14 cellular contexts compared by ENCODE assay signal in genomic region chr16:11102523-11102898, GRCh38.
DNase-seq lines count a peak whose midpoint lies in the region; ATAC-seq and TF ChIP-seq lines count a peak whose summit lies in the region.
"Had no signal": no experiment of that assay in that cellular context is flagged by ENCODE, and none has a peak within 500 bp of the region (broad histone marks: within the 10 kb centered on the region; RNA-seq: fewer than 3 reads in every experiment).

No MANE protein-coding gene starts in this region.

- H3K9ac ChIP-seq in fibroblast of lung (ENCODE audit: insufficient read depth, low read length) = no peak overlapping the region

- H2AFZ ChIP-seq in fibroblast of lung (ENCODE audit: low read length) = no peak overlapping the region

- peaks cover 44% of the 10 kb centered on the region for H3K36me3 Mint-ChIP-seq in activated T-cell treated with anti-CD3 and anti-CD28 coated beads, Interleukin-2, amount 50 U/mL, for 24 hours (ENCODE audit: low read depth)
- peaks cover 10% of the 10 kb centered on the region for H3K36me3 Mint-ChIP-seq in activated T-cell treated with anti-CD3 and anti-CD28 coated beads, Interleukin-2, amount 50 U/mL, for 4 hours (ENCODE audit: insufficient read depth)
- H3K36me3 Mint-ChIP-seq in activated B cell treated with CpG ODN at 0.5 μM for 24 hours (ENCODE audit: low read depth) = peaks cover 27% of the 10 kb centered on the region
- no peaks in the 10 kb centered on the region for H3K36me3 Mint-ChIP-seq in stimulated activated effector memory CD8-positive, alpha-beta T cell treated with anti-CD3 and anti-CD28 coated beads, Interleukin-12 subunit alpha, Interleukin-12 subunit beta, amount 100 ng/mL, for 72 hours

- no peaks in the 10 kb centered on the region for H3K9me3 ChIP-seq in fibroblast of lung (ENCODE audit: control insufficient read depth, insufficient read depth, low read depth, low read length)
- H3K9me3 ChIP-seq: gastrocnemius medialis, Peyer's patch had no signal

- POLR2A ChIA-PET in activated B cell treated with CpG ODN at 0.5 μM for 24 hours (lab: Charles Lee) = interaction anchor here (0.9 to 1.5 kb wide), 6 partner anchors 15 to 153 kb away, joined by 3 to 7 read pairs (median 3); partner anchors contain the start of gene SOCS1

- peak overlapping the region; percentile 47 for H3K27ac Mint-ChIP-seq in activated T-cell treated with anti-CD3 and anti-CD28 coated beads, Interleukin-2, amount 50 U/mL, for 24 hours
- peak overlapping the region; percentile 35 for H3K27ac Mint-ChIP-seq in activated B cell treated with CpG ODN at 0.5 μM for 24 hours
- H3K27ac Mint-ChIP-seq in stimulated activated effector memory CD8-positive, alpha-beta T cell treated with anti-CD3 and anti-CD28 coated beads, Interleukin-12 subunit alpha, Interleukin-12 subunit beta, amount 100 ng/mL, for 72 hours = peak overlapping the region; percentile 71

- H3K4me3 Mint-ChIP-seq in activated T-cell treated with anti-CD3 and anti-CD28 coated beads, Interleukin-2, amount 50 U/mL, for 24 hours = no peak overlapping the region
- H3K4me3 Mint-ChIP-seq in activated T-cell treated with anti-CD3 and anti-CD28 coated beads, Interleukin-2, amount 50 U/mL, for 4 hours = no peak overlapping the region
- H3K4me3 Mint-ChIP-seq in activated B cell treated with CpG ODN at 0.5 μM for 24 hours = no peak overlapping the region
- H3K4me3 Mint-ChIP-seq in stimulated activated effector memory CD8-positive, alpha-beta T cell treated with anti-CD3 and anti-CD28 coated beads, Interleukin-12 subunit alpha, Interleukin-12 subunit beta, amount 100 ng/mL, for 72 hours = no peak overlapping the region

- TF ChIP-seq CTCF in activated B cell treated with CpG ODN at 0.5 μM for 24 hours (IDR thresholded peaks at IDR 0.05) (no peak), fibroblast of lung (conservative IDR thresholded peaks at IDR 0.05 in 1 of 2, IDR thresholded peaks at IDR 0.05 in 1 of 2; ENCODE audit: low read depth in 1 of 2, low read length in 2 of 2) (no peak)

- peaks cover 51% of the 10 kb centered on the region for H3K4me1 ChIP-seq in fibroblast of lung (ENCODE audit: control insufficient read depth, extremely low read depth, insufficient read depth, low read length)

- no peak overlapping the region for H3K4me2 ChIP-seq in fibroblast of lung (ENCODE audit: extremely low read depth, insufficient read depth, low read length)

- peak overlapping the region; percentile 50 for H3K27ac ChIP-seq in fibroblast of lung (ENCODE audit: insufficient read depth, low read length)

- CTCF ChIA-PET in activated B cell treated with CpG ODN at 0.5 μM for 24 hours (lab: Charles Lee) = interaction anchor here (0.8 kb wide), 1 partner anchor 50 kb away, joined by 4 read pairs; no protein-coding TSS in a partner anchor

- no peaks in the 10 kb centered on the region for H3K9me3 Mint-ChIP-seq in activated T-cell treated with anti-CD3 and anti-CD28 coated beads, Interleukin-2, amount 50 U/mL, for 24 hours
- no peaks in the 10 kb centered on the region for H3K9me3 Mint-ChIP-seq in activated T-cell treated with anti-CD3 and anti-CD28 coated beads, Interleukin-2, amount 50 U/mL, for 4 hours
- H3K9me3 Mint-ChIP-seq in activated B cell treated with CpG ODN at 0.5 μM for 24 hours = no peaks in the 10 kb centered on the region
- no peaks in the 10 kb centered on the region for H3K9me3 Mint-ChIP-seq in stimulated activated effector memory CD8-positive, alpha-beta T cell treated with anti-CD3 and anti-CD28 coated beads, Interleukin-12 subunit alpha, Interleukin-12 subunit beta, amount 100 ng/mL, for 72 hours

- H3K36me3 ChIP-seq in fibroblast of lung (ENCODE audit: control insufficient read depth, insufficient read depth, low read length) = no peaks in the 10 kb centered on the region
- H3K36me3 ChIP-seq: gastrocnemius medialis, Peyer's patch had no signal

- peaks cover 91% of the 10 kb centered on the region for H3K4me1 Mint-ChIP-seq in activated T-cell treated with anti-CD3 and anti-CD28 coated beads, Interleukin-2, amount 50 U/mL, for 24 hours (ENCODE audit: low read depth)
- H3K4me1 Mint-ChIP-seq in activated T-cell treated with anti-CD3 and anti-CD28 coated beads, Interleukin-2, amount 50 U/mL, for 4 hours (ENCODE audit: low read depth) = peaks cover 50% of the 10 kb centered on the region
- H3K4me1 Mint-ChIP-seq in activated B cell treated with CpG ODN at 0.5 μM for 24 hours = peaks cover 54% of the 10 kb centered on the region
- H3K4me1 Mint-ChIP-seq in stimulated activated effector memory CD8-positive, alpha-beta T cell treated with anti-CD3 and anti-CD28 coated beads, Interleukin-12 subunit alpha, Interleukin-12 subunit beta, amount 100 ng/mL, for 72 hours = peaks cover 70% of the 10 kb centered on the region

- no peak for ATAC-seq in activated T-cell treated with anti-CD3 and anti-CD28 coated beads, Interleukin-2, amount 50 U/mL, for 4 hours
- ATAC-seq in activated B cell treated with CpG ODN at 0.5 μM for 24 hours (ENCODE audit: low read depth) (no peak), GM18867 (IDR thresholded peaks at IDR 0.05; ENCODE audit: unreplicated experiment) (no peak)
- no peak for ATAC-seq in stimulated activated effector memory CD8-positive, alpha-beta T cell treated with anti-CD3 and anti-CD28 coated beads, Interleukin-12 subunit alpha, Interleukin-12 subunit beta, amount 100 ng/mL, for 72 hours
- ATAC-seq: gastrocnemius medialis, GM12878 had no signal

- no peak overlapping the region for H3K4me3 ChIP-seq in fibroblast of lung (replicated peaks in 1 of 4; ENCODE audit: control extremely low read depth in 1 of 4, insufficient read depth in 1 of 4, low read depth in 3 of 4, low read length in 4 of 4)
- H3K4me3 ChIP-seq: gastrocnemius medialis, GM12878, Peyer's patch had no signal

- no peaks in the 10 kb centered on the region for H3K79me2 ChIP-seq in fibroblast of lung (ENCODE audit: control insufficient read depth, insufficient read depth, low read length)

- no peaks in the 10 kb centered on the region for H4K20me1 ChIP-seq in fibroblast of lung (ENCODE audit: control insufficient read depth, extremely low read depth, insufficient read depth, low read length)

- no peak for DNase-seq in activated T-cell treated with anti-CD3 and anti-CD28 coated beads, Interleukin-2, amount 50 U/mL, for 24 hours
- DNase-seq in activated T-cell treated with anti-CD3 and anti-CD28 coated beads, Interleukin-2, amount 50 U/mL, for 4 hours = no peak
- DNase-seq in activated B cell treated with CpG ODN at 0.5 μM for 24 hours = no peak
- DNase-seq in fibroblast of lung (ENCODE audit: low read depth in 2 of 2) = no peak
- DNase-seq in stimulated activated effector memory CD8-positive, alpha-beta T cell treated with anti-CD3 and anti-CD28 coated beads, Interleukin-12 subunit alpha, Interleukin-12 subunit beta, amount 100 ng/mL, for 72 hours (ENCODE audit: low spot score in 2 of 2) = no peak
- no peak for DNase-seq in T-helper 9 cell
- DNase-seq in SW480 (ENCODE audit: low spot score) = no peak
- DNase-seq: gastrocnemius medialis; MV-4-11; NCI-H748 treated with DMSO at 0.1 percent for 48 hours; stimulated activated CD4-positive, alpha-beta T cell treated with anti-CD3 and anti-CD28 coated beads, Interleukin-2, amount 100 ng/mL, for 48 hours had no signal

- no peaks in the 10 kb centered on the region for H3K27me3 Mint-ChIP-seq in activated T-cell treated with anti-CD3 and anti-CD28 coated beads, Interleukin-2, amount 50 U/mL, for 24 hours
- no peaks in the 10 kb centered on the region for H3K27me3 Mint-ChIP-seq in activated T-cell treated with anti-CD3 and anti-CD28 coated beads, Interleukin-2, amount 50 U/mL, for 4 hours (ENCODE audit: low read depth)
- H3K27me3 Mint-ChIP-seq in activated B cell treated with CpG ODN at 0.5 μM for 24 hours = no peaks in the 10 kb centered on the region

- no peaks in the 10 kb centered on the region for H3K27me3 ChIP-seq in fibroblast of lung (ENCODE audit: control insufficient read depth, insufficient read depth, low read length)
- H3K27me3 ChIP-seq: gastrocnemius medialis, Peyer's patch had no signal

- intact Hi-C loops in activated B cell treated with CpG ODN at 0.5 μM for 24 hours (cut with micrococcal nuclease) = loop anchor here (10.0 kb wide), 2 partner anchors 48 to 582 kb away; no protein-coding TSS in a partner anchor
